ENCODE assay signal across 1 cellular context in the genomic region with DNA sequence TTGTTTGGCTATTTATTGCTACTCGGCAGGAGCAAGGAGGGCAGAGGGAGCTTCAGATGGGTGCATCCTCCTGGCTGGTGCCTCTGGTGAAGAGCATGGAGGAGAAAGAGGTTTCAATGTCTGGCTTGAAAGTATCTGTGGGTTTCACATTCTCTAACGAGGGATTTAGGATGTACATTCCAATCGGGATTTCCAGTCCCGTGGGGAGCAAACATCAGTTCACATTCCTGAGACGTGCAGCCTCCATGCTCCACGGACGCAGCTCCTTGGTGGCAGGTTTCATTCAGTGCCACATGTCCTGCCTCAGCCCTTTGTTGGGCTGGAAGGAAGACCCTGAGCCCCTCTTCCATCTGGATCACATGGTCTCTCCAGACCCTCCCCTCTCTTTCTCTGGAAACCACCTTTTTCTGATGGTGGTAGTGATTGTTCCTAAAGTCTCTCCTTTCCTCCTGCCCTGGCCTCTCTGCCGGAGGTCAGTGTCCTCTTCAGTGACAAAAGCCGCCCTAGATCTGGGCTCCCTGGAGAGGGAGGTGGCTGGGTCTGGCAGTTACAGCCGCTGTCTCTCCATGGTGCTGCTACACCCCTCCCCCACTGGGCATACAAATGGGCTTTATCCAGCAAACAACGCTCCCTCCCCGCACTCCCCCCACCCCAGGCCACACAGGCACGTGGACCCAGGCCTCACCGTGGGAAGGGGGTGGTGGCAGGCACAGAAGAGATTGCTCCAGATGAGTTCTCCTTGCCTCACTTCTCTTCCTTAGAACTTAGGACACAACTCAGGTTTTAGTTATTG.
TF ChIP-seq lines count a peak whose summit lies in the region.

No MANE protein-coding gene starts in this region.

TF ChIP-seq in endothelial cell of umbilical vein, 7 proteins besides CTCF, POLR2A, EP300 and RAD21 (continued from another document):
- TF ChIP-seq, protein P1, sequence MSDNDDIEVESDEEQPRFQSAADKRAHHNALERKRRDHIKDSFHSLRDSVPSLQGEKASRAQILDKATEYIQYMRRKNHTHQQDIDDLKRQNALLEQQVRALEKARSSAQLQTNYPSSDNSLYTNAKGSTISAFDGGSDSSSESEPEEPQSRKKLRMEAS (IDR thresholded peaks at IDR 0.05; ENCODE audit: insufficient read depth, insufficient read length), result no peak
